ENCODE assay signal across 23 cellular contexts in genomic region chr9:105972805-105973204, GRCh38.
"Had no signal": no experiment of that assay in that cellular context is flagged by ENCODE, and none has a peak within 500 bp of the region (broad histone marks: within the 10 kb centered on the region; RNA-seq: fewer than 3 reads in every experiment).

No MANE protein-coding gene starts in this region.

- H3K9me3 Mint-ChIP-seq: activated CD4-positive, alpha-beta T cell treated with anti-CD3 and anti-CD28 coated beads, Interleukin-2, amount 10 ng/mL, durations not matched to agents 24 days and 14 days; activated naive CD4-positive, alpha-beta T cell treated with anti-CD3 and anti-CD28 coated beads, Interleukin-2, amount 50 U/mL, for 72 hours; activated naive CD8-positive, alpha-beta T cell treated with anti-CD3 and anti-CD28 coated beads, Interleukin-2, amount 50 U/mL, for 24 hours; activated T-cell treated with anti-CD3 and anti-CD28 coated beads, Interleukin-2, amount 50 U/mL, for 24 hours; WTC11 had no signal

- DNase-seq: activated CD4-positive, alpha-beta T cell treated with anti-CD3 and anti-CD28 coated beads, Interleukin-2, amount 10 ng/mL, durations not matched to agents 24 days and 14 days; activated CD4-positive, alpha-beta T cell treated with anti-CD3 and anti-CD28 coated beads, Interleukin-2, amount 50 U/mL, for 48 hours; activated CD4-positive, CD25-positive, alpha-beta regulatory T cell treated with anti-CD3 and anti-CD28 coated beads, Interleukin-2, amount 50 U/mL, for 72 hours; activated CD8-positive, alpha-beta memory T cell treated with anti-CD3 and anti-CD28 coated beads, Interleukin-2, amount 10 ng/mL, durations not matched to agents 7 days and 5 days; activated effector memory CD4-positive, alpha-beta T cell treated with anti-CD3 and anti-CD28 coated beads, Interleukin-2, amount 50 U/mL, for 16 hours; activated naive CD4-positive, alpha-beta T cell treated with Interleukin-2 at 50 U/mL for 16 hours; activated naive CD8-positive, alpha-beta T cell treated with anti-CD3 and anti-CD28 coated beads, Interleukin-2, amount 50 U/mL, for 24 hours; activated T-cell treated with anti-CD3 and anti-CD28 coated beads, Interleukin-2, amount 50 U/mL, for 24 hours; amniotic stem cell; body of pancreas; cerebellar nuclear complex; KBM-7; NCI-H1930; NCI-H345; NCI-H510A; Peyer's patch; SHP77 treated with DMSO at 0.1 percent for 48 hours; T-helper 17 cell; T-helper 9 cell had no signal

- H3K4me3 Mint-ChIP-seq: activated CD4-positive, alpha-beta T cell treated with anti-CD3 and anti-CD28 coated beads, Interleukin-2, amount 10 ng/mL, durations not matched to agents 24 days and 14 days; activated CD8-positive, alpha-beta memory T cell treated with anti-CD3 and anti-CD28 coated beads, Interleukin-2, amount 10 ng/mL, durations not matched to agents 7 days and 5 days; activated naive CD8-positive, alpha-beta T cell treated with anti-CD3 and anti-CD28 coated beads, Interleukin-2, amount 50 U/mL, for 24 hours; activated T-cell treated with anti-CD3 and anti-CD28 coated beads, Interleukin-2, amount 50 U/mL, for 24 hours; T-helper 17 cell; WTC11 had no signal

- H3K36me3 Mint-ChIP-seq: activated CD8-positive, alpha-beta memory T cell treated with anti-CD3 and anti-CD28 coated beads, Interleukin-2, amount 10 ng/mL, durations not matched to agents 7 days and 5 days; activated naive CD4-positive, alpha-beta T cell treated with anti-CD3 and anti-CD28 coated beads, Interleukin-2, amount 50 U/mL, for 72 hours; WTC11 had no signal

- H3K4me1 Mint-ChIP-seq: activated CD4-positive, alpha-beta T cell treated with anti-CD3 and anti-CD28 coated beads, Interleukin-2, amount 10 ng/mL, durations not matched to agents 24 days and 14 days; activated CD8-positive, alpha-beta memory T cell treated with anti-CD3 and anti-CD28 coated beads, Interleukin-2, amount 10 ng/mL, durations not matched to agents 7 days and 5 days; T-helper 17 cell had no signal

- H3K27me3 Mint-ChIP-seq: activated CD4-positive, alpha-beta T cell treated with anti-CD3 and anti-CD28 coated beads, Interleukin-2, amount 10 ng/mL, durations not matched to agents 24 days and 14 days; activated T-cell treated with anti-CD3 and anti-CD28 coated beads, Interleukin-2, amount 50 U/mL, for 24 hours; T-helper 17 cell had no signal

- H3K4me3 ChIP-seq: ascending aorta, body of pancreas, Peyer's patch had no signal

- H3K27ac ChIP-seq: ascending aorta, body of pancreas, Peyer's patch, RWPE1 had no signal

- H3K9me3 ChIP-seq: ascending aorta, body of pancreas, Peyer's patch had no signal

- H3K4me1 ChIP-seq: ascending aorta, body of pancreas, Peyer's patch had no signal

- H3K27ac Mint-ChIP-seq: activated CD4-positive, alpha-beta T cell treated with anti-CD3 and anti-CD28 coated beads, Interleukin-2, amount 10 ng/mL, durations not matched to agents 24 days and 14 days; activated CD8-positive, alpha-beta memory T cell treated with anti-CD3 and anti-CD28 coated beads, Interleukin-2, amount 10 ng/mL, durations not matched to agents 7 days and 5 days; activated naive CD4-positive, alpha-beta T cell treated with anti-CD3 and anti-CD28 coated beads, Interleukin-2, amount 50 U/mL, for 72 hours; activated naive CD8-positive, alpha-beta T cell treated with anti-CD3 and anti-CD28 coated beads, Interleukin-2, amount 50 U/mL, for 24 hours; activated T-cell treated with anti-CD3 and anti-CD28 coated beads, Interleukin-2, amount 50 U/mL, for 24 hours; T-helper 17 cell; WTC11 had no signal

- H3K27me3 ChIP-seq: ascending aorta, body of pancreas, Peyer's patch had no signal

- H3K36me3 ChIP-seq: ascending aorta, Peyer's patch had no signal

- ATAC-seq: activated CD8-positive, alpha-beta memory T cell treated with anti-CD3 and anti-CD28 coated beads, Interleukin-2, amount 10 ng/mL, durations not matched to agents 7 days and 5 days; activated naive CD4-positive, alpha-beta T cell treated with anti-CD3 and anti-CD28 coated beads, Interleukin-2, amount 50 U/mL, for 72 hours; activated naive CD8-positive, alpha-beta T cell treated with anti-CD3 and anti-CD28 coated beads, Interleukin-2, amount 50 U/mL, for 24 hours; body of pancreas; T-helper 17 cell; WTC11 had no signal
